8 cellular contexts compared by ENCODE assay signal in genomic region chr7:73557397-73558257, GRCh38. TPM values are rescaled to one million over a fixed set of nuclear protein-coding genes. Genes with fewer than 3 reads are reported as not detected.
DNase-seq lines count a peak whose midpoint lies in the region; ATAC-seq and TF ChIP-seq lines count a peak whose summit lies in the region.

Gene BCL7B, minus strand, starts transcription at chr7:73557690. Its CDS starts 112 bp downstream, at chr7:73557578.

- peaks cover 44% of the 10 kb centered on the region for H3K4me1 Mint-ChIP-seq in activated CD4-positive, alpha-beta memory T cell treated with anti-CD3 and anti-CD28 coated beads, Interleukin-2, amount 10 ng/mL, durations not matched to agents 7 days and 5 days

- ATAC-seq in HG03066 (IDR thresholded peaks at IDR 0.05; ENCODE audit: low read depth, unreplicated experiment) (peak; percentile 41), lower lobe of right lung (peak; percentile 85 to 86)

- intact Hi-C loops in lower lobe of right lung (cut with DNase I), result no loop called here

- no peaks in the 10 kb centered on the region for H3K27me3 ChIP-seq in ectodermal cell (ENCODE audit: control insufficient read depth, insufficient read depth, low read length, poor library complexity, severe bottlenecking)
- no peaks in the 10 kb centered on the region for H3K27me3 ChIP-seq in lower lobe of right lung (ENCODE audit: low read depth)

- POLR2A ChIA-PET in AG04449 (lab: Yijun Ruan, JAX), result interaction anchor here (1.0 kb wide), 2 partner anchors 11 to 21 kb away, joined by 3 to 4 read pairs; partner anchors contain the start of gene TBL2
- POLR2A ChIA-PET in activated CD4-positive, alpha-beta memory T cell treated with anti-CD3 and anti-CD28 coated beads, Interleukin-2, amount 10 ng/mL, durations not matched to agents 7 days and 5 days (lab: Charles Lee), result interaction anchor here (0.7 to 4.9 kb wide), 14 partner anchors 9 to 181 kb away, joined by 3 to 100 read pairs (median 5); partner anchors contain the start of genes ABHD11, BAZ1B and TBL2

- WGBS in ectodermal cell, 2 experiments, result 6% methylated on average over 83 of the region's 83 CpGs

- no peak for DNase-seq in AG04449 (ENCODE audit: low read depth, low spot score)
- peak; percentile 74 for DNase-seq in NCI-H345 (lab: John Stamatoyannopoulos, UW)
- DNase-seq in activated CD4-positive, alpha-beta memory T cell treated with anti-CD3 and anti-CD28 coated beads, Interleukin-2, amount 10 ng/mL, durations not matched to agents 7 days and 5 days, result peak; percentile 83
- DNase-seq in lower lobe of right lung, result peak; percentile 84
- DNase-seq in stimulated activated CD4-positive, alpha-beta T cell treated with anti-CD3 and anti-CD28 coated beads, TNF-alpha, amount 100 ng/mL, for 1 hour (ENCODE audit: low read depth in 3 of 3, low spot score in 1 of 3), result peak; percentile 47 to 70 (median 60)

- H3K4me3 ChIP-seq in AG04449 (ENCODE audit: low read depth, low read length), result peak within 1 kb of the TSS; percentile 84
- H3K4me3 ChIP-seq in ectodermal cell (ENCODE audit: insufficient read depth, low read depth, low read length), result peak within 1 kb of the TSS; percentile 81
- peak within 1 kb of the TSS; percentile 73 for H3K4me3 ChIP-seq in lower lobe of right lung

- peak; percentile 66 for TF ChIP-seq POLR2A in GM18526 (IDR thresholded peaks at IDR 0.05; ENCODE audit: extremely low read depth, insufficient read length)

- H3K36me3 Mint-ChIP-seq in activated CD4-positive, alpha-beta memory T cell treated with anti-CD3 and anti-CD28 coated beads, Interleukin-2, amount 10 ng/mL, durations not matched to agents 7 days and 5 days (ENCODE audit: low read depth), result peaks cover 24% of the 10 kb centered on the region

- TF ChIP-seq CTCF in AG04449 (IDR thresholded peaks at IDR 0.05; ENCODE audit: insufficient read depth, low read length, missing control alignments) (no peak), lower lobe of right lung (IDR thresholded peaks at IDR 0.05) (no peak)

- H3K27ac ChIP-seq in ectodermal cell (ENCODE audit: insufficient read depth, low read depth, low read length, poor library complexity, severe bottlenecking) (peak within 1 kb of the TSS; percentile 100), lower lobe of right lung (peak within 1 kb of the TSS; percentile 97)

- H3K9me3 ChIP-seq in ectodermal cell (ENCODE audit: control insufficient read depth, low read length) (no peaks in the 10 kb centered on the region), lower lobe of right lung (no peaks in the 10 kb centered on the region)

- H3K27me3 Mint-ChIP-seq in activated CD4-positive, alpha-beta memory T cell treated with anti-CD3 and anti-CD28 coated beads, Interleukin-2, amount 10 ng/mL, durations not matched to agents 7 days and 5 days, result no peaks in the 10 kb centered on the region

- no peaks in the 10 kb centered on the region for H3K9me3 Mint-ChIP-seq in activated CD4-positive, alpha-beta memory T cell treated with anti-CD3 and anti-CD28 coated beads, Interleukin-2, amount 10 ng/mL, durations not matched to agents 7 days and 5 days

- no peaks in the 10 kb centered on the region for H3K36me3 ChIP-seq in ectodermal cell (ENCODE audit: control insufficient read depth, insufficient read depth, low read length)
- peaks cover 17% of the 10 kb centered on the region for H3K36me3 ChIP-seq in lower lobe of right lung

- CTCF ChIA-PET in AG04449 (lab: Yijun Ruan, JAX), result interaction anchor here (1.0 to 1.6 kb wide), 3 partner anchors 10 to 168 kb away, joined by 3 to 4 read pairs (median 3); no protein-coding TSS in a partner anchor
- CTCF ChIA-PET in activated CD4-positive, alpha-beta memory T cell treated with anti-CD3 and anti-CD28 coated beads, Interleukin-2, amount 10 ng/mL, durations not matched to agents 7 days and 5 days (lab: Charles Lee), result interaction anchor here (1.0 to 3.4 kb wide), 4 partner anchors 10 to 37 kb away, joined by 3 to 8 read pairs (median 6); partner anchors contain the start of genes BAZ1B and TBL2

- peak within 1 kb of the TSS; percentile 90 for H3K4me3 Mint-ChIP-seq in activated CD4-positive, alpha-beta memory T cell treated with anti-CD3 and anti-CD28 coated beads, Interleukin-2, amount 10 ng/mL, durations not matched to agents 7 days and 5 days

- H3K4me1 ChIP-seq in ectodermal cell (ENCODE audit: control insufficient read depth, insufficient read depth, low read length) (no peaks in the 10 kb centered on the region), lower lobe of right lung (peaks cover 24% of the 10 kb centered on the region)

- peak within 1 kb of the TSS; percentile 94 for H3K27ac Mint-ChIP-seq in activated CD4-positive, alpha-beta memory T cell treated with anti-CD3 and anti-CD28 coated beads, Interleukin-2, amount 10 ng/mL, durations not matched to agents 7 days and 5 days

RNA-seq across cellular contexts. Expression of gene BCL7B, which starts in this region (rescaled TPM):
- 10 to 100 TPM; 68.9 to 71.6 TPM for total RNA-seq in activated CD4-positive, alpha-beta memory T cell treated with anti-CD3 and anti-CD28 coated beads, Interleukin-2, amount 10 ng/mL, durations not matched to agents 7 days and 5 days
- 39.8 TPM for polyA plus RNA-seq in ectodermal cell (2013, experiment 1 of 4)
- 41.9 TPM for polyA plus RNA-seq in ectodermal cell (2013, experiment 2 of 4)
- polyA plus RNA-seq in ectodermal cell (2013, experiment 3 of 4), result 35.5 TPM
- 41.8 TPM for polyA plus RNA-seq in ectodermal cell (2013, experiment 4 of 4)
- total RNA-seq in lower lobe of right lung, result 52.8 TPM
